Comparison of ENCODE assay signal across 10 cellular contexts in the genomic region with DNA sequence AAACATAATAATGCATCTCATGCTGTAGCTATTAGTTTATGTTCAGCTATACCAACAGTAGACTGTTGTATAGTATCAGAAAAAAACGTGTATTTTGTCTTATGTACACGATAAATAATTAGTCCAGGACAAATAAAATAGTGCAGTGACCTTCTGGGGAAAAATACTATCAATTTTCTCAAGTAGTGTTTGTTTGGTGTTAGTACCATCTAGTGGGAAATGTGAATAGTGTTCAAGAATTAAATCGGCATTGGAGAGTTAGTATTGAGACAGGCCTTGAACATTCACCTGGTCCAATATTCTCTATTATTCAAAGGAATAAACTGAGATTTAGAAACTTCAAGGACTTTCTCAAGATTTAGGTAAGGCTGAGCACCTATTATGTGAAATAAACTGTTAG. TPM values are rescaled to one million over a fixed set of nuclear protein-coding genes. Genes with fewer than 3 reads are reported as not detected.
DNase-seq lines count a peak whose midpoint lies in the region; TF ChIP-seq lines count a peak whose summit lies in the region.
"Had no signal": no experiment of that assay in that cellular context is flagged by ENCODE, and none has a peak within 500 bp of the region (broad histone marks: within the 10 kb centered on the region; RNA-seq: fewer than 3 reads in every experiment).

No MANE protein-coding gene starts in this region.

- H3K9me3 Mint-ChIP-seq in glutamatergic neuron (ENCODE audit: unreplicated experiment) = peaks cover 2% of the 10 kb centered on the region

- no peak for TF ChIP-seq CTCF in glutamatergic neuron (IDR thresholded peaks at IDR 0.05; ENCODE audit: partially characterized antibody, unreplicated experiment)

- DNase-seq in AG20443 (ENCODE audit: low spot score) (peak; percentile 23), Kasumi-1 (lab: John Stamatoyannopoulos, UW) (peak; percentile 33 to 44), cerebellar cortex (ENCODE audit: low spot score) (peak; percentile 31), medulla oblongata (ENCODE audit: extremely low spot score) (peak; percentile 54), glutamatergic neuron (no peak), NCI-H2196 treated with DMSO at 0.1 percent for 48 hours (lab: John Stamatoyannopoulos, UW; ENCODE audit: unreplicated experiment) (no peak), NCI-H2196 (lab: John Stamatoyannopoulos, UW; ENCODE audit: unreplicated experiment) (no peak)
- no peak for DNase-seq in activated effector memory CD4-positive, alpha-beta T cell treated with anti-CD3 and anti-CD28 coated beads, Interleukin-2, amount 50 U/mL, for 16 hours
- DNase-seq: NCI-H187 had no signal

- H3K27me3 Mint-ChIP-seq in glutamatergic neuron (ENCODE audit: unreplicated experiment) = no peaks in the 10 kb centered on the region

- no peaks in the 10 kb centered on the region for H3K4me1 Mint-ChIP-seq in glutamatergic neuron (ENCODE audit: low read depth, unreplicated experiment)

- no peak overlapping the region for H3K27ac Mint-ChIP-seq in glutamatergic neuron (ENCODE audit: unreplicated experiment)

- H3K36me3 Mint-ChIP-seq in glutamatergic neuron (ENCODE audit: unreplicated experiment) = no peaks in the 10 kb centered on the region

- H3K4me3 Mint-ChIP-seq in glutamatergic neuron (ENCODE audit: unreplicated experiment) = no peak overlapping the region

RNA-seq across cellular contexts. Expression of gene OR2A5, which starts 21.7 kb away (rescaled TPM):
- total RNA-seq in glutamatergic neuron (ENCODE audit: unreplicated experiment) = not detected
- total RNA-seq: pulmonary artery endothelial cell had no signal

RNA-seq across cellular contexts. Expression of gene OR6B1, which starts 26.9 kb away (rescaled TPM):
- total RNA-seq in glutamatergic neuron (ENCODE audit: unreplicated experiment) = not detected
- total RNA-seq: pulmonary artery endothelial cell had no signal

RNA-seq across cellular contexts. Expression of gene OR2A25, which starts 42.5 kb away (rescaled TPM):
- total RNA-seq in glutamatergic neuron (ENCODE audit: unreplicated experiment) = not detected
- total RNA-seq: pulmonary artery endothelial cell had no signal

RNA-seq across cellular contexts. Expression of gene OR2A12, which starts 59.0 kb away (rescaled TPM):
- total RNA-seq in glutamatergic neuron (ENCODE audit: unreplicated experiment) = not detected
- total RNA-seq: pulmonary artery endothelial cell had no signal

Comparison
In these comparisons a context has a peak if more than half of its experiments do, and no peak if none do; other contexts are left out.
1. DNase-seq: peak in AG20443 (single experiment), Kasumi-1 (2 of 2), cerebellar cortex (single experiment) and medulla oblongata (single experiment); none in activated effector memory CD4-positive, alpha-beta T cell treated with anti-CD3 and anti-CD28 coated beads, Interleukin-2, amount 50 U/mL, for 16 hours (single experiment), glutamatergic neuron (single experiment), NCI-H2196 treated with DMSO at 0.1 percent for 48 hours (single experiment) and NCI-H2196 (single experiment).